1 cellular context compared by ENCODE assay signal in genomic region chr16:58842156-58842555, GRCh38.
TF ChIP-seq lines count a peak whose summit lies in the region.

No MANE protein-coding gene starts in this region.

TF ChIP-seq in GM12878, 131 proteins besides CTCF, POLR2A, EP300 and RAD21:
- no peak for TF ChIP-seq RELB (IDR thresholded peaks at IDR 0.05; ENCODE audit: low read depth)
- no peak for TF ChIP-seq GABPA (IDR thresholded peaks at IDR 0.05; ENCODE audit: low read depth)
- no peak for TF ChIP-seq TCF3 (IDR thresholded peaks at IDR 0.05; ENCODE audit: borderline replicate concordance, insufficient read depth, low read depth, low read length)
- TF ChIP-seq FOXM1 (IDR thresholded peaks at IDR 0.05; ENCODE audit: low read depth, low read length), result no peak
- no peak for TF ChIP-seq E2F4 (IDR thresholded peaks at IDR 0.05; ENCODE audit: low read depth, low read length)
- no peak for TF ChIP-seq YY1 (IDR thresholded peaks at IDR 0.05; ENCODE audit: low read depth, low read length)
- no peak for TF ChIP-seq IRF4 (IDR thresholded peaks at IDR 0.05; ENCODE audit: low read depth, low read length)
- no peak for TF ChIP-seq CBX3 (IDR thresholded peaks at IDR 0.05; ENCODE audit: borderline replicate concordance, low read depth)
- no peak for TF ChIP-seq STAT1 (conservative IDR thresholded peaks at IDR 0.05)
- TF ChIP-seq CBX5 (IDR thresholded peaks at IDR 0.05; ENCODE audit: low read depth), result no peak
